Comparison of ENCODE assay signal across 2 cellular contexts in genomic region chr19:6771648-6772027, GRCh38.
A peak's percentile ranks its signal among the peaks of the same experiment; 100 is the strongest.
TF ChIP-seq lines count a peak whose summit lies in the region.

No MANE protein-coding gene starts in this region.

TF ChIP-seq in WTC11, 78 proteins besides CTCF, POLR2A, EP300 and RAD21:
- TF ChIP-seq, protein P1, sequence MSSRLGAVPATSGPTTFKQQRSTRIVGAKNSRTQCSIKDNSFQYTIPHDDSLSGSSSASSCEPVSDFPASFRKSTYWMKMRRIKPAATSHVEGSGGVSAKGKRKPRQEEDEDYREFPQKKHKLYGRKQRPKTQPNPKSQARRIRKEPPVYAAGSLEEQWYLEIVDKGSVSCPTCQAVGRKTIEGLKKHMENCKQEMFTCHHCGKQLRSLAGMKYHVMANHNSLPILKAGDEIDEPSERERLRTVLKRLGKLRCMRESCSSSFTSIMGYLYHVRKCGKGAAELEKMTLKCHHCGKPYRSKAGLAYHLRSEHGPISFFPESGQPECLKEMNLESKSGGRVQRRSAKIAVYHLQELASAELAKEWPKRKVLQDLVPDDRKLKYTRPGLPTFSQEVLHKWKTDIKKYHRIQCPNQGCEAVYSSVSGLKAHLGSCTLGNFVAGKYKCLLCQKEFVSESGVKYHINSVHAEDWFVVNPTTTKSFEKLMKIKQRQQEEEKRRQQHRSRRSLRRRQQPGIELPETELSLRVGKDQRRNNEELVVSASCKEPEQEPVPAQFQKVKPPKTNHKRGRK (CRISPR knock-in tag; IDR thresholded peaks at IDR 0.05; ENCODE audit: borderline replicate concordance), result 0 out of 2 replicates have a peak, but pooled peaks have one; percentile 18
TF ChIP-seq in WTC11: peak in this region for 1; not testable (repeated sequence) for 77.

TF ChIP-seq in K562, 482 proteins besides CTCF, POLR2A, EP300 and RAD21:
- TF ChIP-seq, protein P1 (tag; IDR thresholded peaks at IDR 0.05), result peak; percentile 91
TF ChIP-seq in K562: peak in this region for 1; not testable (repeated sequence) for 481.
